ENCODE assay signal across 21 cellular contexts in the genomic region with DNA sequence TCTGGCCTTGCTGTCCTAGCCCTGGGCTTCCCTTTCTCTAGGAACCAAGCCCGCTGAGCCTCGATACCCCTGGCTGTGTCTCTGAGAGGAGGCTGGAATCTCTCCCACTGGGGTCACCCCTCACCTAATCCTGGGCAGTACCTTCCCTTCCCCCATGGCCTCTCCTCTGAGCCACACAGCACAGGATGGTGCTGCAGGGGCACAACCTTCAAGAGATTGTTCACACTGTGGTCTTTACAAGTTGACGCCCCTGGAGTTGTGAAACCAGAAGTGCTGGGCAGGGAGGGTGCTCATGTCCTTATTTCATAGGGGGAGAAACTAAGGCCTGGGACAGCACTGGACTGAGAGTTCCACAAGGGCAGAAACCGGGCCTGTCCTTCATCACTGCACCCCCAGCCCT.
"Had no signal": no experiment of that assay in that cellular context is flagged by ENCODE, and none has a peak within 500 bp of the region (broad histone marks: within the 10 kb centered on the region; RNA-seq: fewer than 3 reads in every experiment).

No MANE protein-coding gene starts in this region.

- H3K4me1 ChIP-seq: breast epithelium, sigmoid colon, thyroid gland had no signal

- H3K27me3 Mint-ChIP-seq: activated naive CD8-positive, alpha-beta T cell treated with anti-CD3 and anti-CD28 coated beads for 36 hours; activated T-helper 17 cell treated with anti-CD3 and anti-CD28 coated beads, Interleukin-2, amount 50 U/mL, for 72 hours; stimulated activated naive CD8-positive, alpha-beta T cell treated with anti-CD3 and anti-CD28 coated beads, Interleukin-15, Interleukin-2, amounts not matched to agents 100 ng/mL and 50 ng/mL, for 24 hours had no signal

- H3K4me2 ChIP-seq: smooth muscle cell had no signal

- H3K27ac ChIP-seq: coronary artery, sigmoid colon, thyroid gland had no signal

- ATAC-seq: activated T-helper 17 cell treated with anti-CD3 and anti-CD28 coated beads, Interleukin-2, amount 50 U/mL, for 72 hours; left colon had no signal

- H3K9me3 ChIP-seq: breast epithelium, heart left ventricle, sigmoid colon, thyroid gland had no signal

- H3K36me3 ChIP-seq: breast epithelium, heart left ventricle, sigmoid colon, thyroid gland had no signal

- H3K4me3 ChIP-seq: breast epithelium, coronary artery, heart left ventricle, sigmoid colon, smooth muscle cell, thyroid gland had no signal

- H3K27ac Mint-ChIP-seq: activated CD4-positive, alpha-beta memory T cell treated with anti-CD3 and anti-CD28 coated beads, Interleukin-2, amount 10 ng/mL, durations not matched to agents 7 days and 5 days; activated naive CD8-positive, alpha-beta T cell treated with anti-CD3 and anti-CD28 coated beads for 36 hours; activated T-cell treated with anti-CD3 and anti-CD28 coated beads, Interleukin-2, amount 50 U/mL, for 24 hours; activated T-helper 17 cell treated with anti-CD3 and anti-CD28 coated beads, Interleukin-2, amount 50 U/mL, for 72 hours; memory B cell; progenitor cell of endocrine pancreas; stimulated activated naive CD8-positive, alpha-beta T cell treated with anti-CD3 and anti-CD28 coated beads, Interleukin-15, Interleukin-2, amounts not matched to agents 100 ng/mL and 50 ng/mL, for 24 hours had no signal

- H3K9me3 Mint-ChIP-seq: activated CD4-positive, alpha-beta memory T cell treated with anti-CD3 and anti-CD28 coated beads, Interleukin-2, amount 10 ng/mL, durations not matched to agents 7 days and 5 days; activated naive CD8-positive, alpha-beta T cell treated with anti-CD3 and anti-CD28 coated beads for 36 hours; activated T-cell treated with anti-CD3 and anti-CD28 coated beads, Interleukin-2, amount 50 U/mL, for 24 hours; activated T-helper 17 cell treated with anti-CD3 and anti-CD28 coated beads, Interleukin-2, amount 50 U/mL, for 72 hours; memory B cell; neural crest cell; stimulated activated naive CD8-positive, alpha-beta T cell treated with anti-CD3 and anti-CD28 coated beads, Interleukin-15, Interleukin-2, amounts not matched to agents 100 ng/mL and 50 ng/mL, for 24 hours had no signal

- DNase-seq: activated CD4-positive, alpha-beta memory T cell treated with anti-CD3 and anti-CD28 coated beads, Interleukin-2, amount 10 ng/mL, durations not matched to agents 7 days and 5 days; activated CD4-positive, alpha-beta T cell treated with anti-CD3 and anti-CD28 coated beads for 48 hours; activated CD8-positive, alpha-beta memory T cell treated with anti-CD3 and anti-CD28 coated beads, Interleukin-2, amount 50 U/mL, for 4 hours; activated naive CD4-positive, alpha-beta T cell treated with Interleukin-2 at 50 U/mL for 16 hours; activated naive CD8-positive, alpha-beta T cell treated with anti-CD3 and anti-CD28 coated beads for 36 hours; activated T-cell treated with anti-CD3 and anti-CD28 coated beads, Interleukin-2, amount 50 U/mL, for 24 hours; heart left ventricle; left colon; sigmoid colon; stimulated activated CD4-positive, alpha-beta T cell treated with anti-CD3 and anti-CD28 coated beads, Interleukin-15, amount 100 ng/mL, for 24 hours; stimulated activated CD4-positive, alpha-beta T cell treated with anti-CD3 and anti-CD28 coated beads, Interleukin-2, amount 100 ng/mL, for 48 hours; T-helper 1 cell; thyroid gland had no signal

- H3K4me1 Mint-ChIP-seq: activated CD4-positive, alpha-beta memory T cell treated with anti-CD3 and anti-CD28 coated beads, Interleukin-2, amount 10 ng/mL, durations not matched to agents 7 days and 5 days; activated naive CD8-positive, alpha-beta T cell treated with anti-CD3 and anti-CD28 coated beads for 36 hours; activated T-helper 17 cell treated with anti-CD3 and anti-CD28 coated beads, Interleukin-2, amount 50 U/mL, for 72 hours; memory B cell had no signal

- H3K36me3 Mint-ChIP-seq: activated naive CD8-positive, alpha-beta T cell treated with anti-CD3 and anti-CD28 coated beads for 36 hours; memory B cell had no signal

- H3K27me3 ChIP-seq: breast epithelium, heart left ventricle, sigmoid colon, thyroid gland had no signal

- H3K4me3 Mint-ChIP-seq: activated CD4-positive, alpha-beta memory T cell treated with anti-CD3 and anti-CD28 coated beads, Interleukin-2, amount 10 ng/mL, durations not matched to agents 7 days and 5 days; activated naive CD8-positive, alpha-beta T cell treated with anti-CD3 and anti-CD28 coated beads for 36 hours; activated T-cell treated with anti-CD3 and anti-CD28 coated beads, Interleukin-2, amount 50 U/mL, for 24 hours; activated T-helper 17 cell treated with anti-CD3 and anti-CD28 coated beads, Interleukin-2, amount 50 U/mL, for 72 hours; memory B cell; neural crest cell; stimulated activated naive CD8-positive, alpha-beta T cell treated with anti-CD3 and anti-CD28 coated beads, Interleukin-15, Interleukin-2, amounts not matched to agents 100 ng/mL and 50 ng/mL, for 24 hours had no signal
